8 cellular contexts compared by ENCODE assay signal in the genomic region with DNA sequence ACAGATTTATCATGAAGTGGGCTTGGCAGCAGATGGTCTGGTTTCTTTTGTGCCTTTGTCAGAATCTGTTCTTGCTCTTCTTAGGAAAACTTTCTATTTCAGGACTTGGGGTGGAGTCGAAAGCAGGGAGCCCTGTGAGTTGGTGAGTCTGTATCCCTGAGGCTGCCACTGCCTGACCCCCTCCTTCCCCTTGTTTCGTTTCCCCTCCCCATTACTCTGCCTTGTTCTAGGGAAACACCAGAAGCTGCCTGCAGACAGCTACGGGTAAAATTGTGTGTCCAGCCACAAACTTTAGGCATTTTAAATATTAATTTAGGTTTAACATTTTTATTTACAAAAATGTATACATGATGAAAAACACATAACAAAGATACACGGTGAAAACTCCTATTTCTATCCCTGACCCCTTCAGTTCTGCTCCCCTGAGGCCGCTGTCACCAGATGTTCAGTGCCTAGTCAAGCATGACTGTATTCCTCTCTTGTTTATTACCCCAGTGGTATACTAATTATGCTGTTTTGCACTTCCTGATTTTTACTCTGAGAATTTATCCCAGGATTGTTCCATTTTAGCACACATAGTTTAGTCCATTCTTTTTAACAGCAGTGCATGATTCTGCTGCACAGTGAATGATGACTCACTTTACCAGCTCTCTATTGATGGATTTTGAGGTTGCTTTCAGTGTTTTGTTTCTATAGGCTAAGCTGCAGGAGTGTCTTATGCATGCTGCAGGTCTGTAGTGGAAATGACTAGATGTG. TPM values are rescaled to one million over a fixed set of nuclear protein-coding genes. Genes with fewer than 3 reads are reported as not detected.
A peak's percentile ranks its signal among the peaks of the same experiment; 100 is the strongest.
DNase-seq lines count a peak whose midpoint lies in the region; ATAC-seq and TF ChIP-seq lines count a peak whose summit lies in the region.

No MANE protein-coding gene starts in this region.

- H3K9me3 ChIP-seq in hepatocyte (ENCODE audit: low read depth), result no peaks in the 10 kb centered on the region

- CTCF ChIA-PET in WTC11 (lab: Charles Lee), result interaction anchor here (1.1 to 34.2 kb wide), 7 partner anchors 11 to 203 kb away, joined by 3 to 802 read pairs (median 7); a partner anchor contains a TSS

- peaks cover under 1% of the 10 kb centered on the region; the same call in 1 of the 2 replicates for H3K36me3 Mint-ChIP-seq in WTC11

- no peaks in the 10 kb centered on the region for H3K27me3 ChIP-seq in hepatocyte

- H3K4me3 ChIP-seq in hepatocyte, result no peak overlapping the region

- no peak for DNase-seq in activated CD4-positive, CD25-positive, alpha-beta regulatory T cell treated with anti-CD3 and anti-CD28 coated beads, Interleukin-2, amount 50 U/mL, for 72 hours
- DNase-seq in WTC11 (ENCODE audit: low spot score) (no peak), hepatocyte (ENCODE audit: low spot score) (no peak), ACHN (no peak)

- no peak for TF ChIP-seq CTCF in WTC11 (IDR thresholded peaks at IDR 0.05)
- no peak for TF ChIP-seq CTCF in hepatocyte (IDR thresholded peaks at IDR 0.05; ENCODE audit: poor library complexity)

- H3K27ac Mint-ChIP-seq in WTC11, result peak overlapping the region; percentile 92

- peaks cover 98% of the 10 kb centered on the region for H3K79me2 ChIP-seq in hepatocyte

- H2AFZ ChIP-seq in hepatocyte, result no peak overlapping the region

- H3K27me3 Mint-ChIP-seq in WTC11 (ENCODE audit: low read depth), result peaks cover 24% of the 10 kb centered on the region

- H3K4me3 Mint-ChIP-seq in WTC11, result peak overlapping the region; percentile 39

- peak overlapping the region; percentile 79 for H3K27ac ChIP-seq in hepatocyte
- H3K27ac ChIP-seq in temporal lobe (ENCODE audit: low read depth, low read length), result peak overlapping the region; percentile 92

- H3K9me2 ChIP-seq in hepatocyte (replicated peaks; ENCODE audit: insufficient read depth), result no peaks in the 10 kb centered on the region

- peak overlapping the region; percentile 62 for H3K4me2 ChIP-seq in hepatocyte

- no peaks in the 10 kb centered on the region for H3K36me3 ChIP-seq in hepatocyte (replicated peaks; ENCODE audit: insufficient read depth, low read depth)

- H3K4me1 Mint-ChIP-seq in WTC11, result peaks cover 99% of the 10 kb centered on the region

- H3K9me3 Mint-ChIP-seq in WTC11, result no peaks in the 10 kb centered on the region

- H4K20me1 ChIP-seq in hepatocyte (ENCODE audit: insufficient read depth, poor library complexity, severe bottlenecking), result peaks cover 87% of the 10 kb centered on the region

- ATAC-seq in activated CD4-positive, CD25-positive, alpha-beta regulatory T cell treated with anti-CD3 and anti-CD28 coated beads, Interleukin-2, amount 50 U/mL, for 24 hours, result peak; percentile 49 to 52
- ATAC-seq in HG02852 (IDR thresholded peaks at IDR 0.05; ENCODE audit: unreplicated experiment) (peak; percentile 37), WTC11 (no peak), GM19467 (IDR thresholded peaks at IDR 0.05; ENCODE audit: unreplicated experiment) (no peak)

- WGBS in hepatocyte (ENCODE audit: low lambda C conversion rate, missing lambda C conversion rate), result 51% methylated on average over 5 of the region's 5 CpGs

- POLR2A ChIA-PET in WTC11 (lab: Charles Lee), result no interaction called here

- in situ Hi-C loops in ACHN (cut with HindIII; ENCODE audit: low pct_ligation_motif_present, low pct_unique_long_range_greater_than_20kb, low sequenced_read_pairs), result no loop called here

- peaks cover 91% of the 10 kb centered on the region for H3K4me1 ChIP-seq in hepatocyte (ENCODE audit: insufficient read depth)

TF ChIP-seq in WTC11, 78 proteins besides CTCF, POLR2A, EP300 and RAD21:
- TF ChIP-seq JUN (CRISPR knock-in tag; IDR thresholded peaks at IDR 0.05) (no peak), JAZF1 (CRISPR knock-in tag; IDR thresholded peaks at IDR 0.05) (no peak), ZNF671 (CRISPR knock-in tag; IDR thresholded peaks at IDR 0.05) (no peak)
- TF ChIP-seq, protein P1, sequence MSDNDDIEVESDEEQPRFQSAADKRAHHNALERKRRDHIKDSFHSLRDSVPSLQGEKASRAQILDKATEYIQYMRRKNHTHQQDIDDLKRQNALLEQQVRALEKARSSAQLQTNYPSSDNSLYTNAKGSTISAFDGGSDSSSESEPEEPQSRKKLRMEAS (CRISPR knock-in tag; IDR thresholded peaks at IDR 0.05), result no peak

RNA-seq across cellular contexts. Expression of a gene that starts 9.1 kb away (rescaled TPM):
- 64.0 to 73.5 TPM (median 72.1 TPM) in 3 replicates for total RNA-seq in WTC11 (2021)
- total RNA-seq in hepatocyte, result 55.1 and 65.9 TPM in 2 replicates
- polyA plus RNA-seq in hepatocyte, result 90.4 and 104 TPM in 2 replicates
- 27.8 TPM for total RNA-seq in temporal lobe

RNA-seq across cellular contexts. Expression of a gene that starts 54.8 kb away (rescaled TPM):
- total RNA-seq in WTC11 (2021), result 46.6 to 56.5 TPM (median 52.4 TPM) in 3 replicates
- total RNA-seq in hepatocyte, result 159 and 166 TPM in 2 replicates
- polyA plus RNA-seq in hepatocyte, result 214 and 222 TPM in 2 replicates
- 68.6 TPM for total RNA-seq in temporal lobe

Comparison
In these comparisons a context has a peak if more than half of its experiments do, and no peak if none do; other contexts are left out.
1. ATAC-seq: peak in activated CD4-positive, CD25-positive, alpha-beta regulatory T cell treated with anti-CD3 and anti-CD28 coated beads, Interleukin-2, amount 50 U/mL, for 24 hours (2 of 2) and HG02852 (single experiment); none in WTC11 (single experiment) and GM19467 (single experiment).